In the genomic region with DNA sequence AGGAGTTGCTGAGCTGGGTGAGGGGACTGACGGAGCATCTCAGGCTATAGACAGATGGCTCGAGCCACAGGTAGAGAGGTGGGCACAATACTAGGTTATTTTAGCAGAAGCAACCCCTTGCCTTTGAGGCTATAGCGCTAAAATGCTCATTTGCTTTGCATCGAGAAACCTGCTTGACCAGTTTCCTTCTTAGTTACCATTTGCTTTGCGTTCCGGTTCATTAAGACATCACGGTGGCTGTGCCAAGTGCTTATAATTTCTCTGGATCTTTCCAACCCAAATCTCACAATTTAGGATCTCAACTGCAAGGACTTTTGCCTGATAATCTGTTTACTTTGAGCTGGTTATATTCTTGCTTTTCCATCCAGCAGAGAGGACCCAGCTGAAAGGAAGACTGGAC, we compare ENCODE assay signal across 22 cellular contexts. TPM values are rescaled to one million over a fixed set of nuclear protein-coding genes. Genes with fewer than 3 reads are reported as not detected.
DNase-seq lines count a peak whose midpoint lies in the region; ATAC-seq and TF ChIP-seq lines count a peak whose summit lies in the region.
"Had no signal": no experiment of that assay in that cellular context is flagged by ENCODE, and none has a peak within 500 bp of the region (broad histone marks: within the 10 kb centered on the region; RNA-seq: fewer than 3 reads in every experiment).

No MANE protein-coding gene starts in this region.

- no peak for ATAC-seq in GM21619 (IDR thresholded peaks at IDR 0.05; ENCODE audit: unreplicated experiment)
- ATAC-seq in activated CD8-positive, alpha-beta memory T cell treated with anti-CD3 and anti-CD28 coated beads, Interleukin-2, amount 10 ng/mL, durations not matched to agents 7 days and 5 days = no peak
- no peak for ATAC-seq in GM19455 (IDR thresholded peaks at IDR 0.05; ENCODE audit: unreplicated experiment)
- ATAC-seq: gastroesophageal sphincter, lower lobe of right lung had no signal

- H3K9me3 Mint-ChIP-seq in endodermal cell = peaks cover 50% of the 10 kb centered on the region
- H3K9me3 Mint-ChIP-seq in activated CD8-positive, alpha-beta memory T cell treated with anti-CD3 and anti-CD28 coated beads, Interleukin-2, amount 10 ng/mL, durations not matched to agents 7 days and 5 days (ENCODE audit: low read depth) = no peaks in the 10 kb centered on the region
- H3K9me3 Mint-ChIP-seq: activated CD4-positive, alpha-beta T cell treated with anti-CD3 and anti-CD28 coated beads, Interleukin-2, amount 10 ng/mL, durations not matched to agents 7 days and 5 days; CD14-positive monocyte; HFFc6; T-helper 1 cell treated with Interleukin-12 subunit alpha and Interleukin-12 subunit beta and Interleukin-4 antibody, amounts not matched to agents 30 μg/mL and 1 μg/mL, for 36 hours had no signal

- H3K36me3 Mint-ChIP-seq in endodermal cell (ENCODE audit: low read depth) = peaks cover 44% of the 10 kb centered on the region
- peaks cover 14% of the 10 kb centered on the region for H3K36me3 Mint-ChIP-seq in activated CD8-positive, alpha-beta memory T cell treated with anti-CD3 and anti-CD28 coated beads, Interleukin-2, amount 10 ng/mL, durations not matched to agents 7 days and 5 days
- H3K36me3 Mint-ChIP-seq: CD14-positive monocyte had no signal

- peaks cover 6% of the 10 kb centered on the region for H3K4me1 ChIP-seq in endodermal cell (ENCODE audit: control insufficient read depth, insufficient read depth, low read length)
- peaks cover 1% of the 10 kb centered on the region for H3K4me1 ChIP-seq in colonic mucosa

- H3K27ac ChIP-seq in 22Rv1 (peak overlapping the region; percentile 66), endodermal cell (ENCODE audit: low read depth, low read length) (no peak overlapping the region), colonic mucosa (no peak overlapping the region)
- H3K27ac ChIP-seq: gastroesophageal sphincter, lower lobe of right lung had no signal

- H3K27me3 Mint-ChIP-seq in endodermal cell (ENCODE audit: insufficient read depth) = no peaks in the 10 kb centered on the region
- H3K27me3 Mint-ChIP-seq in activated CD8-positive, alpha-beta memory T cell treated with anti-CD3 and anti-CD28 coated beads, Interleukin-2, amount 10 ng/mL, durations not matched to agents 7 days and 5 days = no peaks in the 10 kb centered on the region
- H3K27me3 Mint-ChIP-seq: activated CD4-positive, alpha-beta T cell treated with anti-CD3 and anti-CD28 coated beads, Interleukin-2, amount 10 ng/mL, durations not matched to agents 7 days and 5 days; progenitor cell of endocrine pancreas had no signal

- intact Hi-C loops in colonic mucosa (cut with DNase I) = no loop called here

- no peak overlapping the region for H3K27ac Mint-ChIP-seq in endodermal cell
- H3K27ac Mint-ChIP-seq in activated CD8-positive, alpha-beta memory T cell treated with anti-CD3 and anti-CD28 coated beads, Interleukin-2, amount 10 ng/mL, durations not matched to agents 7 days and 5 days = no peak overlapping the region
- H3K27ac Mint-ChIP-seq: activated CD4-positive, alpha-beta T cell treated with anti-CD3 and anti-CD28 coated beads, Interleukin-2, amount 10 ng/mL, durations not matched to agents 7 days and 5 days; CD14-positive monocyte; HFFc6; T-helper 1 cell treated with Interleukin-12 subunit alpha and Interleukin-12 subunit beta and Interleukin-4 antibody, amounts not matched to agents 30 μg/mL and 1 μg/mL, for 36 hours had no signal

- DNase-seq in DMS79 (lab: John Stamatoyannopoulos, UW) (peak; percentile 65), NCI-H510A (lab: John Stamatoyannopoulos, UW) (peak; percentile 23), endodermal cell (peak; percentile 15), colonic mucosa (no peak)
- DNase-seq in activated CD8-positive, alpha-beta memory T cell treated with anti-CD3 and anti-CD28 coated beads, Interleukin-2, amount 10 ng/mL, durations not matched to agents 7 days and 5 days = no peak
- DNase-seq: activated CD4-positive, alpha-beta T cell treated with anti-CD3 and anti-CD28 coated beads, Interleukin-2, amount 10 ng/mL, durations not matched to agents 7 days and 5 days; activated effector memory CD4-positive, alpha-beta T cell treated with Interleukin-2 at 50 U/mL for 16 hours; esophagus squamous epithelium; HFFc6; Kasumi-1; lower lobe of right lung; NCI-H1092 treated with DMSO at 0.1 percent for 48 hours; NCI-H2227 treated with DMSO at 0.1 percent for 48 hours; stimulated activated CD4-positive, alpha-beta T cell treated with anti-CD3 and anti-CD28 coated beads, Interleukin-1b, Interleukin-23, amount 100 ng/mL, for 48 hours; substantia nigra had no signal

- H3K9me3 ChIP-seq in endodermal cell (ENCODE audit: control insufficient read depth, low read length) = no peaks in the 10 kb centered on the region
- no peaks in the 10 kb centered on the region for H3K9me3 ChIP-seq in colonic mucosa
- H3K9me3 ChIP-seq: esophagus squamous epithelium, gastroesophageal sphincter, lower lobe of right lung had no signal

- H3K9ac ChIP-seq in endodermal cell (ENCODE audit: extremely low read depth, low read length, poor library complexity, severe bottlenecking) = no peak overlapping the region
- no peak overlapping the region for H3K9ac ChIP-seq in colonic mucosa (ENCODE audit: low read depth in 2 of 2, low read length in 2 of 2)

- no peak overlapping the region for H3K4me3 Mint-ChIP-seq in endodermal cell
- no peak overlapping the region for H3K4me3 Mint-ChIP-seq in activated CD8-positive, alpha-beta memory T cell treated with anti-CD3 and anti-CD28 coated beads, Interleukin-2, amount 10 ng/mL, durations not matched to agents 7 days and 5 days
- H3K4me3 Mint-ChIP-seq: activated CD4-positive, alpha-beta T cell treated with anti-CD3 and anti-CD28 coated beads, Interleukin-2, amount 10 ng/mL, durations not matched to agents 7 days and 5 days; CD14-positive monocyte; HFFc6; T-helper 1 cell treated with Interleukin-12 subunit alpha and Interleukin-12 subunit beta and Interleukin-4 antibody, amounts not matched to agents 30 μg/mL and 1 μg/mL, for 36 hours had no signal

- H3K27me3 ChIP-seq in endodermal cell (ENCODE audit: control insufficient read depth, insufficient read depth, low read length, poor library complexity, severe bottlenecking) (no peaks in the 10 kb centered on the region), colonic mucosa (no peaks in the 10 kb centered on the region)
- H3K27me3 ChIP-seq: esophagus squamous epithelium, gastroesophageal sphincter had no signal

- H3K36me3 ChIP-seq in endodermal cell (ENCODE audit: control insufficient read depth, insufficient read depth, low read length) = peaks cover 38% of the 10 kb centered on the region
- no peaks in the 10 kb centered on the region for H3K36me3 ChIP-seq in colonic mucosa
- H3K36me3 ChIP-seq: esophagus squamous epithelium, gastroesophageal sphincter, lower lobe of right lung had no signal

- CTCF ChIA-PET in activated CD8-positive, alpha-beta memory T cell treated with anti-CD3 and anti-CD28 coated beads, Interleukin-2, amount 10 ng/mL, durations not matched to agents 7 days and 5 days (lab: Charles Lee) = no interaction called here

- 87 to 94% methylated on average over 5 to 7 of the region's 7 CpGs for WGBS in endodermal cell (ENCODE audit: insufficient coverage in 1 of 2, insufficient read length in 1 of 2), 2 experiments

- TF ChIP-seq CTCF in 22Rv1 (IDR thresholded peaks at IDR 0.05) (no peak), endodermal cell (conservative IDR thresholded peaks at IDR 0.05) (no peak), colonic mucosa (IDR thresholded peaks at IDR 0.05) (no peak)

- H3K4me1 Mint-ChIP-seq in endodermal cell = peaks cover 24% of the 10 kb centered on the region
- H3K4me1 Mint-ChIP-seq in activated CD8-positive, alpha-beta memory T cell treated with anti-CD3 and anti-CD28 coated beads, Interleukin-2, amount 10 ng/mL, durations not matched to agents 7 days and 5 days = no peaks in the 10 kb centered on the region

- H3K4me3 ChIP-seq in endodermal cell (ENCODE audit: low read length) (no peak overlapping the region), colonic mucosa (no peak overlapping the region)
- H3K4me3 ChIP-seq: esophagus squamous epithelium, gastroesophageal sphincter, lower lobe of right lung had no signal

RNA-seq across cellular contexts. Expression of a gene that starts 40.8 kb away (rescaled TPM):
- total RNA-seq in endodermal cell = 10 to 100 TPM; 53.9 to 59.4 TPM
- polyA plus RNA-seq in endodermal cell (2013, experiment 1 of 2) = 33.7 TPM
- 31.8 TPM for polyA plus RNA-seq in endodermal cell (2013, experiment 2 of 2)
- total RNA-seq in activated CD8-positive, alpha-beta memory T cell treated with anti-CD3 and anti-CD28 coated beads, Interleukin-2, amount 10 ng/mL, durations not matched to agents 7 days and 5 days = 10 to 100 TPM; 39.6 to 48.8 TPM
- total RNA-seq in colonic mucosa = 10 to 100 TPM; 68.9 to 78.9 TPM

Comparison
In these comparisons a context has a peak if more than half of its experiments do, and no peak if none do; other contexts are left out.
1. DNase-seq: peak in DMS79 (single experiment), NCI-H510A (single experiment) and endodermal cell (single experiment); none in activated CD8-positive, alpha-beta memory T cell treated with anti-CD3 and anti-CD28 coated beads, Interleukin-2, amount 10 ng/mL, durations not matched to agents 7 days and 5 days (single experiment) and colonic mucosa (single experiment).